8 cellular contexts compared by ENCODE assay signal in genomic region chr16:679808-680624, GRCh38. TPM values are rescaled to one million over a fixed set of nuclear protein-coding genes. Genes with fewer than 3 reads are reported as not detected.
A peak's percentile ranks its signal among the peaks of the same experiment; 100 is the strongest.
DNase-seq lines count a peak whose midpoint lies in the region; ATAC-seq and TF ChIP-seq lines count a peak whose summit lies in the region.

Gene STUB1, plus strand, starts transcription at chr16:680410. Its CDS starts 116 bp downstream, at chr16:680526.

- H3K4me3 ChIP-seq in SK-N-SH (ENCODE audit: low read depth in 2 of 2, low read length in 1 of 2) (peak within 1 kb of the TSS; percentile 78 to 96), subcutaneous abdominal adipose tissue (ENCODE audit: low read depth in 1 of 5, low read length in 5 of 5) (peak within 1 kb of the TSS; percentile 59 to 78 (median 75))

- H3K9ac ChIP-seq in SK-N-SH (peak within 1 kb of the TSS; percentile 80), subcutaneous abdominal adipose tissue (ENCODE audit: low read length in 5 of 5) (peak within 1 kb of the TSS in 4 of 5 donors; percentile 84 to 90 (median 86))

- no peak for TF ChIP-seq RAD21 in SK-N-SH (IDR thresholded peaks at IDR 0.05; ENCODE audit: low read length)

- H4K20me1 ChIP-seq in SK-N-SH (ENCODE audit: insufficient read depth): peaks cover 23% of the 10 kb centered on the region

- peaks cover 34% of the 10 kb centered on the region for H3K79me2 ChIP-seq in SK-N-SH (ENCODE audit: insufficient read depth)

- H3K4me1 Mint-ChIP-seq in activated naive CD4-positive, alpha-beta T cell treated with anti-CD3 and anti-CD28 coated beads, Interleukin-2, amount 10 ng/mL, durations not matched to agents 7 days and 5 days: peaks cover 38% of the 10 kb centered on the region

- TF ChIP-seq CTCF in SK-N-SH (IDR thresholded peaks at IDR 0.05): no peak

- peaks cover 10% of the 10 kb centered on the region for H3F3A ChIP-seq in SK-N-SH (replicated peaks; ENCODE audit: insufficient read depth)

- H3K4me1 ChIP-seq in SK-N-SH (ENCODE audit: control insufficient read depth in 1 of 2, insufficient read depth in 2 of 2, low read depth in 1 of 2, low read length in 1 of 2) (peaks cover 8 to 49% of the 10 kb centered on the region in 2 experiments; a peak in 2 of 4 replicates), subcutaneous abdominal adipose tissue (ENCODE audit: control insufficient read depth in 5 of 5, insufficient read depth in 5 of 5, low read length in 5 of 5) (peaks cover 4 to 68% (median 56%) of the 10 kb centered on the region in 5 donors)

- 2% methylated on average over 20 of the region's 93 CpGs for WGBS in SK-N-SH (ENCODE audit: low lambda C conversion rate)

- H3K27ac Mint-ChIP-seq in activated naive CD4-positive, alpha-beta T cell treated with anti-CD3 and anti-CD28 coated beads, Interleukin-2, amount 10 ng/mL, durations not matched to agents 7 days and 5 days: peak within 1 kb of the TSS; percentile 88

- H2AFZ ChIP-seq in SK-N-SH (ENCODE audit: low read depth): 0 out of 2 replicates have a peak within 1 kb of the TSS, but pooled peaks have one; percentile 82

- H3K36me3 Mint-ChIP-seq in activated naive CD4-positive, alpha-beta T cell treated with anti-CD3 and anti-CD28 coated beads, Interleukin-2, amount 10 ng/mL, durations not matched to agents 7 days and 5 days: peaks cover 15% of the 10 kb centered on the region

- H3K27me3 ChIP-seq in SK-N-SH (ENCODE audit: insufficient read depth): no peaks in the 10 kb centered on the region
- H3K27me3 ChIP-seq in subcutaneous abdominal adipose tissue (ENCODE audit: control insufficient read depth in 5 of 5, insufficient read depth in 4 of 5, low read length in 5 of 5): peaks cover 0 to 4% (median 0%) of the 10 kb centered on the region in 5 donors

- CTCF ChIA-PET in SK-N-SH (lab: Yijun Ruan, JAX): interaction anchor here (0.8 to 3.8 kb wide), 9 partner anchors 10 to 91 kb away, joined by 3 to 20 read pairs (median 4); partner anchors contain the start of genes ANTKMT, METRN, RHOT2 and WDR24
- CTCF ChIA-PET in activated naive CD4-positive, alpha-beta T cell treated with anti-CD3 and anti-CD28 coated beads, Interleukin-2, amount 10 ng/mL, durations not matched to agents 7 days and 5 days (lab: Charles Lee): interaction anchor here (0.9 to 1.7 kb wide), 2 partner anchors 12 to 32 kb away, joined by 3 to 6 read pairs; partner anchors contain the start of gene RHOT2

- peak within 1 kb of the TSS; percentile 96 for H3K4me2 ChIP-seq in SK-N-SH

- no peaks in the 10 kb centered on the region for H3K9me2 ChIP-seq in SK-N-SH

- H3K27me3 Mint-ChIP-seq in activated naive CD4-positive, alpha-beta T cell treated with anti-CD3 and anti-CD28 coated beads, Interleukin-2, amount 10 ng/mL, durations not matched to agents 7 days and 5 days: peaks cover 29% of the 10 kb centered on the region

- H3K27ac ChIP-seq in SK-N-SH (ENCODE audit: low read depth in 2 of 2, low read length in 1 of 2) (peak within 1 kb of the TSS; percentile 86 to 98), subcutaneous abdominal adipose tissue (ENCODE audit: low read depth, low read length) (peak within 1 kb of the TSS; percentile 62)

- H3K36me3 ChIP-seq in SK-N-SH (replicated peaks in 1 of 2; ENCODE audit: control insufficient read depth in 1 of 2, insufficient read depth in 2 of 2, low read length in 1 of 2) (peaks cover 13 to 26% of the 10 kb centered on the region in 2 experiments), subcutaneous abdominal adipose tissue (ENCODE audit: control insufficient read depth in 5 of 5, insufficient read depth in 5 of 5, low read length in 5 of 5) (peaks cover 0 to 19% (median 16%) of the 10 kb centered on the region in 5 donors)

- H3K4me3 Mint-ChIP-seq in activated naive CD4-positive, alpha-beta T cell treated with anti-CD3 and anti-CD28 coated beads, Interleukin-2, amount 10 ng/mL, durations not matched to agents 7 days and 5 days: peak within 1 kb of the TSS; percentile 81

- peak in 1 of 2 experiments; percentile 34; a peak in 1 of 4 replicates for TF ChIP-seq EP300 in SK-N-SH (IDR thresholded peaks at IDR 0.05; ENCODE audit: borderline replicate concordance in 1 of 2, low read depth in 1 of 2, low read length in 1 of 2)

- H3K9me3 Mint-ChIP-seq in activated naive CD4-positive, alpha-beta T cell treated with anti-CD3 and anti-CD28 coated beads, Interleukin-2, amount 10 ng/mL, durations not matched to agents 7 days and 5 days: no peaks in the 10 kb centered on the region

- no peaks in the 10 kb centered on the region for H3K9me3 ChIP-seq in SK-N-SH
- H3K9me3 ChIP-seq in subcutaneous abdominal adipose tissue (ENCODE audit: control insufficient read depth in 5 of 5, low read length in 5 of 5): no peaks in the 10 kb centered on the region

- POLR2A ChIA-PET in SK-N-SH (lab: Yijun Ruan, JAX): interaction anchor here (0.8 to 2.2 kb wide), 12 partner anchors 10 to 44 kb away, joined by 3 to 12 read pairs (median 3); partner anchors contain the start of genes METTL26, RHOT2, WDR24 and WDR90

- DNase-seq in CD1c-positive myeloid dendritic cell (ENCODE audit: extremely low spot score) (peak; percentile 95), Kasumi-1 (lab: John Stamatoyannopoulos, UW) (peak; percentile 45 to 56), SK-N-SH (peak; percentile 96), germinal center (ENCODE audit: low spot score) (peak; percentile 84), non-pigmented ciliary epithelial cell (ENCODE audit: low read depth) (peak; percentile 20)
- peak; percentile 95 for DNase-seq in activated naive CD4-positive, alpha-beta T cell treated with anti-CD3 and anti-CD28 coated beads, Interleukin-2, amount 10 ng/mL, durations not matched to agents 7 days and 5 days

- peak; percentile 37 for ATAC-seq in GM21390 (IDR thresholded peaks at IDR 0.05; ENCODE audit: unreplicated experiment)

TF ChIP-seq in SK-N-SH, 30 proteins besides CTCF, POLR2A, EP300 and RAD21:
- TF ChIP-seq TAF1 (IDR thresholded peaks at IDR 0.05; ENCODE audit: borderline replicate concordance, low read depth, low read length): peak; percentile 41; the same call in 1 of the 2 replicates
- TF ChIP-seq MXI1 (IDR thresholded peaks at IDR 0.05; ENCODE audit: low read depth, low read length): peak; percentile 28; the same call in 1 of the 2 replicates
- peak; percentile 22; the same call in 1 of the 2 replicates for TF ChIP-seq PBX3 (IDR thresholded peaks at IDR 0.05)
- TF ChIP-seq MEF2A (IDR thresholded peaks at IDR 0.05; ENCODE audit: borderline replicate concordance, low read depth): no peak
- TF ChIP-seq, protein P1, sequence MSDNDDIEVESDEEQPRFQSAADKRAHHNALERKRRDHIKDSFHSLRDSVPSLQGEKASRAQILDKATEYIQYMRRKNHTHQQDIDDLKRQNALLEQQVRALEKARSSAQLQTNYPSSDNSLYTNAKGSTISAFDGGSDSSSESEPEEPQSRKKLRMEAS (IDR thresholded peaks at IDR 0.05; ENCODE audit: low read depth): peak; percentile 67
- no peak for TF ChIP-seq RFX5 (IDR thresholded peaks at IDR 0.05; ENCODE audit: low read length)
- peak; percentile 22 for TF ChIP-seq CHD2 (IDR thresholded peaks at IDR 0.05; ENCODE audit: low read length, partially characterized antibody)
- peak; percentile 73 for TF ChIP-seq POLR2AphosphoS5 (IDR thresholded peaks at IDR 0.05; ENCODE audit: low read depth, low read length)
- TF ChIP-seq JUND (IDR thresholded peaks at IDR 0.05): no peak
- TF ChIP-seq NRF1 (IDR thresholded peaks at IDR 0.05; ENCODE audit: low read depth, low read length): peak; percentile 75
- peak; percentile 79 for TF ChIP-seq GABPA (IDR thresholded peaks at IDR 0.05; ENCODE audit: low read depth)

RNA-seq across cellular contexts. Expression of gene STUB1, which starts in this region (rescaled TPM):
- 268 and 323 TPM in 2 replicates for polyA plus RNA-seq in SK-N-SH (2012; rRNA removed)
- 198 and 270 TPM in 2 replicates for polyA plus RNA-seq in SK-N-SH (2012; cell fraction: cytosol; rRNA removed)
- polyA plus RNA-seq in SK-N-SH (2012; cell fraction: nucleus; rRNA removed): 616 and 791 TPM in 2 replicates

Comparison
In these comparisons a context has a peak if more than half of its experiments do, and no peak if none do; other contexts are left out.
1. Peak in every context shown above with its lines: DNase-seq, ATAC-seq, H3K4me3 ChIP-seq and H3K27ac ChIP-seq.
2. DNase-seq: peak in every context shown above with its lines; median percentile 96 in SK-N-SH; 95 in CD1c-positive myeloid dendritic cell; 95 in activated naive CD4-positive, alpha-beta T cell treated with anti-CD3 and anti-CD28 coated beads, Interleukin-2, amount 10 ng/mL, durations not matched to agents 7 days and 5 days; 84 in germinal center; 50 in Kasumi-1; 20 in non-pigmented ciliary epithelial cell.